Comparison of ENCODE assay signal across 9 cellular contexts in genomic region chr7:88184848-88185304, GRCh38. TPM values are rescaled to one million over a fixed set of nuclear protein-coding genes. Genes with fewer than 3 reads are reported as not detected.
DNase-seq lines count a peak whose midpoint lies in the region; ATAC-seq and TF ChIP-seq lines count a peak whose summit lies in the region.
"Had no signal": no experiment of that assay in that cellular context is flagged by ENCODE, and none has a peak within 500 bp of the region (broad histone marks: within the 10 kb centered on the region; RNA-seq: fewer than 3 reads in every experiment).

No MANE protein-coding gene starts in this region.

- no peaks in the 10 kb centered on the region for H3K9me3 Mint-ChIP-seq in MCF 10A (ENCODE audit: unreplicated experiment)
- H3K9me3 Mint-ChIP-seq in activated CD4-positive, alpha-beta T cell treated with anti-CD3 and anti-CD28 coated beads, Interleukin-2, amount 10 ng/mL, durations not matched to agents 7 days and 5 days: no peaks in the 10 kb centered on the region
- H3K9me3 Mint-ChIP-seq: CD4-positive, alpha-beta T cell had no signal

- peaks cover 27% of the 10 kb centered on the region for H3K27me3 Mint-ChIP-seq in MCF 10A (ENCODE audit: insufficient read depth, unreplicated experiment)
- H3K27me3 Mint-ChIP-seq in activated CD4-positive, alpha-beta T cell treated with anti-CD3 and anti-CD28 coated beads, Interleukin-2, amount 10 ng/mL, durations not matched to agents 7 days and 5 days: no peaks in the 10 kb centered on the region
- H3K27me3 Mint-ChIP-seq: CD4-positive, alpha-beta T cell had no signal

- H3K4me3 Mint-ChIP-seq in MCF 10A (ENCODE audit: unreplicated experiment): no peak overlapping the region
- H3K4me3 Mint-ChIP-seq in activated CD4-positive, alpha-beta T cell treated with anti-CD3 and anti-CD28 coated beads, Interleukin-2, amount 10 ng/mL, durations not matched to agents 7 days and 5 days: no peak overlapping the region
- H3K4me3 Mint-ChIP-seq: CD4-positive, alpha-beta T cell had no signal

- H3K4me1 Mint-ChIP-seq in MCF 10A (ENCODE audit: insufficient read depth, unreplicated experiment): peaks cover 9% of the 10 kb centered on the region
- H3K4me1 Mint-ChIP-seq in activated CD4-positive, alpha-beta T cell treated with anti-CD3 and anti-CD28 coated beads, Interleukin-2, amount 10 ng/mL, durations not matched to agents 7 days and 5 days: no peaks in the 10 kb centered on the region

- BruUV-seq in MCF 10A (replicated peaks; lab: Mats Ljungman, UMichigan): no TSS peak

- POLR2A ChIA-PET in MCF 10A (lab: Yijun Ruan, JAX): interaction anchor here (0.7 to 1.3 kb wide), 2 partner anchors 33 to 36 kb away, joined by 3 to 4 read pairs; partner anchors contain the start of gene SRI
- POLR2A ChIA-PET in activated CD4-positive, alpha-beta T cell treated with anti-CD3 and anti-CD28 coated beads, Interleukin-2, amount 10 ng/mL, durations not matched to agents 7 days and 5 days (lab: Charles Lee): no interaction called here

- H3K36me3 Mint-ChIP-seq in MCF 10A (ENCODE audit: insufficient read depth, unreplicated experiment): no peaks in the 10 kb centered on the region
- no peaks in the 10 kb centered on the region for H3K36me3 Mint-ChIP-seq in activated CD4-positive, alpha-beta T cell treated with anti-CD3 and anti-CD28 coated beads, Interleukin-2, amount 10 ng/mL, durations not matched to agents 7 days and 5 days (ENCODE audit: low read depth)

- CTCF ChIA-PET in MCF 10A (lab: Yijun Ruan, JAX): interaction anchor here (0.8 to 2.8 kb wide), 2 partner anchors 16 to 46 kb away, joined by 3 to 20 read pairs; no protein-coding TSS in a partner anchor
- CTCF ChIA-PET in activated CD4-positive, alpha-beta T cell treated with anti-CD3 and anti-CD28 coated beads, Interleukin-2, amount 10 ng/mL, durations not matched to agents 7 days and 5 days (lab: Charles Lee): interaction anchor here (0.8 kb wide), 1 partner anchor 597 kb away, joined by 3 read pairs; no protein-coding TSS in a partner anchor

- ATAC-seq in GM19463 (IDR thresholded peaks at IDR 0.05; ENCODE audit: unreplicated experiment) (peak; percentile 66), HG02973 (IDR thresholded peaks at IDR 0.05; ENCODE audit: unreplicated experiment) (no peak)

- DNase-seq in A172 (ENCODE audit: low spot score) (peak; percentile 87), Kasumi-1 (lab: John Stamatoyannopoulos, UW) (peak; percentile 21 to 24), MCF 10A (ENCODE audit: unreplicated experiment) (peak; percentile 48), NCI-H526 treated with DMSO at 0.1 percent for 48 hours (lab: John Stamatoyannopoulos, UW) (no peak)
- DNase-seq in effector CD4-positive, alpha-beta T cell: no peak
- DNase-seq in activated CD4-positive, alpha-beta T cell treated with anti-CD3 and anti-CD28 coated beads, Interleukin-2, amount 10 ng/mL, durations not matched to agents 7 days and 5 days: no peak
- DNase-seq: CD4-positive, alpha-beta T cell had no signal

- H3K27ac Mint-ChIP-seq in MCF 10A (ENCODE audit: low read depth, unreplicated experiment): peak overlapping the region; percentile 13
- no peak overlapping the region for H3K27ac Mint-ChIP-seq in activated CD4-positive, alpha-beta T cell treated with anti-CD3 and anti-CD28 coated beads, Interleukin-2, amount 10 ng/mL, durations not matched to agents 7 days and 5 days
- H3K27ac Mint-ChIP-seq: CD4-positive, alpha-beta T cell had no signal

- intact Hi-C loops in MCF 10A (cut with micrococcal nuclease): no loop called here

- TF ChIP-seq CTCF in MCF 10A (IDR thresholded peaks at IDR 0.05; ENCODE audit: unreplicated experiment): no peak

RNA-seq across cellular contexts. Expression of gene SRI, which starts 35.0 kb away (rescaled TPM):
- 157 and 222 TPM in 2 replicates for total RNA-seq in A172 (2014; rRNA removed; shearing (Covaris generic))
- 80.0 and 110 TPM in 2 replicates for total RNA-seq in MCF 10A (2022)
- 100 to 1,000 TPM; 109 to 115 TPM for total RNA-seq in activated CD4-positive, alpha-beta T cell treated with anti-CD3 and anti-CD28 coated beads, Interleukin-2, amount 10 ng/mL, durations not matched to agents 7 days and 5 days

Comparison
In these comparisons a context has a peak if more than half of its experiments do, and no peak if none do; other contexts are left out.
1. DNase-seq: peak in A172 (single experiment), Kasumi-1 (2 of 2) and MCF 10A (single experiment); none in effector CD4-positive, alpha-beta T cell (single experiment), NCI-H526 treated with DMSO at 0.1 percent for 48 hours (single experiment) and activated CD4-positive, alpha-beta T cell treated with anti-CD3 and anti-CD28 coated beads, Interleukin-2, amount 10 ng/mL, durations not matched to agents 7 days and 5 days (single experiment).